ENCODE assay signal across 9 cellular contexts in the genomic region with DNA sequence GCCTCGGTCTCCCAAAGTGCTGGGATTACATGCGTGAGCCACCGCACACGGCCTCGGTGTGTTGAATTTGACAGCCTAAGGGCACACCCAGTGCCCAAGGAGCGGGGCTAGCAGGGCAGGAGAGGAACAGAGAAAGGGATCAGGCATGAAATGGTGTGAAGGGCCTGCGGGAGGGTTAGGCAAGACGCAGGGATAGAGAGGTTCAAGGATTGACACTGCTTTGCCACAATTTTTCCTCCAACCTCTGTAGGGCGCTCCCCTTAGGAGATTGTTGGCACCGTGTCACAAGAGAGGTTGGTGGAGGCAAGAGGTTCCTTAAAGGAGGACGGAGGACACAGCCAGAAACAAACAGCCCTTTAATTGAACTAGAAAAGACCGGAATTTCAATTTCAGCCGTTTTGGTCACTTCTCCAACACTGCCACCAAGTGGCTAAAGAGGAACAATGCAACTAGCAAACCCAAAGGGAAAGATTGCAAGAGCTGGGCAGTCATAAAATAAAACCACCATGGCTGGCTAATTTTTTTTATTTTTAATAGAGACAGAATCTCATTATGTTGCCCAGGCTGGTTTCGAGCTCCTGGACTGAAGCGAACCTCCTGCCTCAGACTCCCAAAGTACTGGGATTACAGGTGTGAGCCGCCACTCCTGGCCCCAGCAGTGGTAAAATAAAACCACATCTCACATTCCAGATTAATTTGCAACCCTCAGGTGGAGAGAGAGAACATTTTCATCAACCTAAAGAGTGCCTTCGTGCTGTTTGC. TPM values are rescaled to one million over a fixed set of nuclear protein-coding genes. Genes with fewer than 3 reads are reported as not detected.
A peak's percentile ranks its signal among the peaks of the same experiment; 100 is the strongest.
DNase-seq lines count a peak whose midpoint lies in the region; FAIRE-seq and TF ChIP-seq lines count a peak whose summit lies in the region.
"Had no signal": no experiment of that assay in that cellular context is flagged by ENCODE, and none has a peak within 500 bp of the region (broad histone marks: within the 10 kb centered on the region; RNA-seq: fewer than 3 reads in every experiment).

No MANE protein-coding gene starts in this region.

- no peak overlapping the region for H3K4me3 ChIP-seq in brain microvascular endothelial cell (ENCODE audit: low read depth, low read length)
- H3K4me3 ChIP-seq in kidney (ENCODE audit: low read length in 2 of 2), result peak overlapping the region in 1 of 2 donors; percentile 42
- H3K4me3 ChIP-seq: SJSA1 had no signal

- peak; percentile 94 for TF ChIP-seq CTCF in C4-2B (conservative IDR thresholded peaks at IDR 0.05)
- TF ChIP-seq CTCF in GM13976 (IDR thresholded peaks at IDR 0.05; ENCODE audit: borderline replicate concordance, control extremely low read depth, extremely low read depth, insufficient read depth, missing control alignments), result peak; percentile 81
- peak; percentile 80 for TF ChIP-seq CTCF in LNCAP (IDR thresholded peaks at IDR 0.05)
- peak; percentile 85 for TF ChIP-seq CTCF in brain microvascular endothelial cell (IDR thresholded peaks at IDR 0.05; ENCODE audit: low read depth, low read length, missing control alignments)
- TF ChIP-seq CTCF in kidney (IDR thresholded peaks at IDR 0.05; ENCODE audit: borderline replicate concordance, extremely low read depth, insufficient read depth), result peak; percentile 94

- no peak overlapping the region for H3K9ac ChIP-seq in kidney (ENCODE audit: low read length in 2 of 2)

- DNase-seq in GM13976 (ENCODE audit: low spot score) (peak; percentile 59), RKO (ENCODE audit: low spot score) (peak; percentile 85), brain microvascular endothelial cell (no peak), kidney (no peak), substantia nigra (lab: John Stamatoyannopoulos, UW) (peak in 28 of 49 donors; percentile 9 to 60 (median 32)), cerebellar nuclear complex (lab: John Stamatoyannopoulos, UW) (no peak)

- in situ Hi-C loops in GM13976 (cut with MboI; ENCODE audit: low sequenced_read_pairs, unreplicated experiment) (loop anchor here (10.0 kb wide), 1 partner anchor 354 kb away; no protein-coding TSS in a partner anchor), brain microvascular endothelial cell (cut with HindIII; ENCODE audit: low pct_ligation_motif_present, low sequenced_read_pairs) (loop anchor here (25.0 kb wide), 1 partner anchor 396 kb away; no protein-coding TSS in a partner anchor)

- no peaks in the 10 kb centered on the region for H3K27me3 ChIP-seq in brain microvascular endothelial cell (replicated peaks)

- intact Hi-C loops in kidney (cut with DNase I), result loop anchor here (5.0 kb wide), 1 partner anchor 106 kb away; no protein-coding TSS in a partner anchor

- H3K9me3 ChIP-seq in kidney (ENCODE audit: control insufficient read depth in 1 of 2, low read length in 2 of 2), result no peaks in the 10 kb centered on the region
- H3K9me3 ChIP-seq: SJSA1 had no signal

- H3K36me3 ChIP-seq in brain microvascular endothelial cell (replicated peaks) (no peaks in the 10 kb centered on the region), kidney (ENCODE audit: control insufficient read depth in 1 of 2, insufficient read depth in 2 of 2, low read length in 2 of 2) (no peaks in the 10 kb centered on the region)
- H3K36me3 ChIP-seq: SJSA1 had no signal

- no peaks in the 10 kb centered on the region for H3K4me1 ChIP-seq in kidney (ENCODE audit: control insufficient read depth in 1 of 2, insufficient read depth in 1 of 2, low read depth in 1 of 2, low read length in 2 of 2)

- H3K27ac ChIP-seq in C4-2B, result no peak overlapping the region; the same call in 1 of the 2 replicates
- no peak overlapping the region for H3K27ac ChIP-seq in brain microvascular endothelial cell
- H3K27ac ChIP-seq in kidney (ENCODE audit: low read depth in 2 of 2, low read length in 2 of 2), result no peak overlapping the region
- peak overlapping the region; percentile 43 for H3K27ac ChIP-seq in substantia nigra (ENCODE audit: low read depth, low read length, poor library complexity, severe bottlenecking)
- H3K27ac ChIP-seq: SJSA1 had no signal

- peak; percentile 88 for FAIRE-seq in kidney (lab: Jason Lieb, UNC)

RNA-seq across cellular contexts. Expression of gene CREB3L2, which starts 6.9 kb away (rescaled TPM):
- 114 TPM for total RNA-seq in kidney
- 18.5 TPM for polyA plus RNA-seq in kidney (ENCODE audit: insufficient read depth, low read depth, low replicate concordance)

Comparison
In these comparisons a context has a peak if more than half of its experiments do, and no peak if none do; other contexts are left out.
1. DNase-seq: peak in GM13976 (single experiment), RKO (single experiment) and substantia nigra (28 of 49); none in brain microvascular endothelial cell (single experiment), kidney (single experiment) and cerebellar nuclear complex (0 of 2).
2. Peak in every context shown above with its lines, with median percentiles within 50 percentile points of each other: CTCF ChIP-seq.